ENCODE assay signal across 7 cellular contexts in the genomic region with DNA sequence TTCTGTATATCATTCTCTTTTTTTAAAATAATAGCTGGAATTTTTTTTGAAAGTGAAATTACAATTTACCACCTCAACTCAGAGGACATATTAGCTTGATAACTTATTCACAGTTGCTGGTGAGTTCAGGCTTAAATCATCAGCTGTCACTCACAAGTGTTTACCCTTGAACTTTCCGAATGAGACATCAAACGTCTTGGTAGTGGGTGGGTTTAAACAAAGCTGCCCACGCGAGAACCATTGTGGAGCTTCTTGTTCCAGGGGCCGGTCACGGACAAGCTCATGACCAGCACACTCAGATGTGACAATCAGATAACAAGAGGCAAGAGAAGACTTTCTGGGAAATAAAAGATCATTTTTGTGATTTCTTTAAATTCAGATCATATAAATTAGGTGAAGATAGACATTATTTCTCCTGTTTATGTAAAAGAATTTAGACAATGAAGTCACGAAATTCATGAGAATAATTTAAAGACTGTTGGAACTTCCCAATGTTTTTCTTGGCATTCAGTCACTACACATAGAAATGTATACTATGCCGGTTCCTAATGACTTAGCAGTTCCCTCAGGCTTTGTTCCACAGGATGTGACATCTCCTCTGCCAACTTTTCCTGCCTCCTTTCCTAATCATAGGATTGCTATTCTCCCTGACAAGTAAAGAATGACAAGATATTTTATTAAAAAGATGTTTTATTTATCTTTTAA. TPM values are rescaled to one million over a fixed set of nuclear protein-coding genes. Genes with fewer than 3 reads are reported as not detected.
DNase-seq lines count a peak whose midpoint lies in the region; ATAC-seq and TF ChIP-seq lines count a peak whose summit lies in the region.

No MANE protein-coding gene starts in this region.

- intact Hi-C loops in HCT116 (cut with micrococcal nuclease), result loop anchor here (1.0 to 10.0 kb wide), 4 partner anchors 182 to 617 kb away; no protein-coding TSS in a partner anchor
- intact Hi-C loops in esophagus squamous epithelium (cut with DNase I), result loop anchor here (5.0 kb wide), 1 partner anchor 182 kb away; no protein-coding TSS in a partner anchor

- TF ChIP-seq RAD21 in HCT116 (IDR thresholded peaks at IDR 0.05; ENCODE audit: low read depth), result no peak

- H3K9ac ChIP-seq in HCT116 (ENCODE audit: low read length), result peak overlapping the region; percentile 32

- RAD21 ChIA-PET in HCT116 (lab: Charles Lee; ENCODE audit: low non-redundant PET in 1 of 2, low total read pairs in 2 of 2, uncharacterized antibody in 2 of 2, unreplicated experiment in 2 of 2), result interaction anchor here (0.7 to 1.4 kb wide), 4 partner anchors 15 to 182 kb away, joined by 3 to 14 read pairs (median 4); no protein-coding TSS in a partner anchor

- no TSS peak for BruUV-seq in HCT116 (replicated peaks; lab: Mats Ljungman, UMichigan)

- no peak for DNase-seq in HCT116 (ENCODE audit: low read depth, low spot score)
- no peak for DNase-seq in RWPE2 (ENCODE audit: low spot score)
- DNase-seq in esophagus squamous epithelium (lab: John Stamatoyannopoulos, UW), result no peak
- DNase-seq in pulmonary artery endothelial cell (ENCODE audit: low read depth, low spot score), result peak; percentile 80
- DNase-seq in GF-D8 (lab: John Stamatoyannopoulos, UW), result no peak
- no peak for DNase-seq in NCI-H2107 treated with DMSO at 0.1 percent for 48 hours (lab: John Stamatoyannopoulos, UW; ENCODE audit: unreplicated experiment)

- H3K4me3 ChIP-seq in HCT116 (replicated peaks in 1 of 2; ENCODE audit: low read depth in 1 of 2, low read length in 2 of 2) (peak overlapping the region; percentile 27 to 29), RWPE2 (ENCODE audit: severe bottlenecking) (no peak overlapping the region), esophagus squamous epithelium (peak overlapping the region in 3 of 4 donors; percentile 20 to 24 (median 24))

- H3K9me2 ChIP-seq in HCT116 (ENCODE audit: insufficient read depth), result 0 out of 2 replicates have a peak, but pooled peaks cover 2% of the 10 kb centered on the region

- TF ChIP-seq POLR2A in HCT116 (IDR thresholded peaks at IDR 0.05; ENCODE audit: borderline replicate concordance, extremely low read depth, insufficient read depth, insufficient read length) (no peak), esophagus squamous epithelium (IDR thresholded peaks at IDR 0.05) (no peak)

- H3K79me2 ChIP-seq in HCT116 (ENCODE audit: insufficient read depth, low read length), result no peaks in the 10 kb centered on the region

- CTCF ChIA-PET in HCT116 (lab: Charles Lee), result interaction anchor here (0.8 to 2.5 kb wide), 6 partner anchors 15 to 548 kb away, joined by 4 to 27 read pairs (median 6); partner anchors contain the start of gene ANKRD28

- no peaks in the 10 kb centered on the region for H4K20me1 ChIP-seq in HCT116 (ENCODE audit: insufficient read depth)

- ATAC-seq in GM18498 (IDR thresholded peaks at IDR 0.05; ENCODE audit: unreplicated experiment) (peak; percentile 53), HCT116 (peak; percentile 54), RWPE2 (ENCODE audit: low read depth) (peak; percentile 67)

- H2AFZ ChIP-seq in HCT116 (ENCODE audit: low read depth, low read length, poor library complexity, severe bottlenecking), result peak overlapping the region; percentile 91

- H3K36me3 ChIP-seq in HCT116 (ENCODE audit: control insufficient read depth in 1 of 2, insufficient read depth in 2 of 2, low read length in 2 of 2) (no peaks in the 10 kb centered on the region), RWPE2 (ENCODE audit: low read depth) (no peaks in the 10 kb centered on the region), esophagus squamous epithelium (no peaks in the 10 kb centered on the region)

- H3K9me3 ChIP-seq in HCT116 (ENCODE audit: control insufficient read depth in 1 of 2, insufficient read depth in 1 of 2, low read depth in 1 of 2, low read length in 2 of 2), result no peaks in the 10 kb centered on the region
- H3K9me3 ChIP-seq in RWPE2 (ENCODE audit: severe bottlenecking), result no peaks in the 10 kb centered on the region
- no peaks in the 10 kb centered on the region for H3K9me3 ChIP-seq in esophagus squamous epithelium

- H3K27me3 ChIP-seq in HCT116 (ENCODE audit: insufficient read depth, low read length) (no peaks in the 10 kb centered on the region), RWPE2 (ENCODE audit: insufficient read depth, poor library complexity, severe bottlenecking) (no peaks in the 10 kb centered on the region), esophagus squamous epithelium (no peaks in the 10 kb centered on the region)

- POLR2A ChIA-PET in HCT116 (lab: Charles Lee), result interaction anchor here (0.5 to 1.1 kb wide), 3 partner anchors 15 to 181 kb away, joined by 3 to 7 read pairs (median 3); no protein-coding TSS in a partner anchor

- peak overlapping the region; percentile 2; the same call in 1 of the 2 replicates for H3K27ac ChIP-seq in HCT116 (ENCODE audit: low read depth, low read length)
- H3K27ac ChIP-seq in RWPE2 (ENCODE audit: poor library complexity, severe bottlenecking), result peak overlapping the region; percentile 95
- peak overlapping the region in 3 of 4 donors; percentile 32 to 65 (median 46) for H3K27ac ChIP-seq in esophagus squamous epithelium

- WGBS in esophagus squamous epithelium, 2 donors, result 5% methylated on average over 8 of the region's 8 CpGs

- H3K4me1 ChIP-seq in HCT116 (ENCODE audit: control insufficient read depth in 1 of 2, insufficient read depth in 2 of 2, low read length in 2 of 2), result peaks cover 29 to 53% of the 10 kb centered on the region in 2 experiments
- peaks cover 44% of the 10 kb centered on the region for H3K4me1 ChIP-seq in RWPE2 (ENCODE audit: insufficient read depth, poor library complexity, severe bottlenecking)
- H3K4me1 ChIP-seq in esophagus squamous epithelium, result peaks cover 15 to 36% (median 26%) of the 10 kb centered on the region in 3 donors

- no peak for TF ChIP-seq CTCF in HCT116 (IDR thresholded peaks at IDR 0.05 in 2 of 3, conservative IDR thresholded peaks at IDR 0.05 in 1 of 3; ENCODE audit: borderline replicate concordance in 1 of 3, insufficient read depth in 1 of 3, low read depth in 2 of 3, low read length in 2 of 3)
- TF ChIP-seq CTCF in RWPE2 (IDR thresholded peaks at IDR 0.05; ENCODE audit: poor library complexity, severe bottlenecking), result no peak
- TF ChIP-seq CTCF in esophagus squamous epithelium (IDR thresholded peaks at IDR 0.05), result no peak

- peak overlapping the region; percentile 58 for H3K4me2 ChIP-seq in HCT116 (ENCODE audit: low read length)

TF ChIP-seq in HCT116, 20 proteins besides CTCF, POLR2A, EP300 and RAD21:
- TF ChIP-seq SRF (IDR thresholded peaks at IDR 0.05; ENCODE audit: low read depth) (no peak), TCF7L2 (IDR thresholded peaks at IDR 0.05; ENCODE audit: borderline replicate concordance, extremely low read depth, insufficient read depth, insufficient read length) (peak; percentile 56), YY1 (IDR thresholded peaks at IDR 0.05; ENCODE audit: extremely low read depth, insufficient replicate concordance, low read depth, low read length) (no peak), CEBPB (IDR thresholded peaks at IDR 0.05; ENCODE audit: low read depth) (no peak), ZFX (IDR thresholded peaks at IDR 0.05) (no peak), SP1 (IDR thresholded peaks at IDR 0.05; ENCODE audit: low read depth) (peak; percentile 17; the same call in 1 of the 2 replicates)

RNA-seq across cellular contexts. Expression of gene BTD, which starts 29.3 kb away (rescaled TPM):
- total RNA-seq in HCT116 (2021; ENCODE audit: unreplicated experiment), result 5.0 TPM
- 5.3 and 6.7 TPM in 2 replicates for polyA plus RNA-seq in HCT116 (2012)
- 10 to 100 TPM in 3 of 4 donors, 1 to 10 TPM in 1; 7.7 to 16.6 (median 12.3) TPM for total RNA-seq in esophagus squamous epithelium
- 27.8 and 32.6 TPM in 2 replicates for total RNA-seq in pulmonary artery endothelial cell

RNA-seq across cellular contexts. Expression of gene HACL1, which starts 29.4 kb away (rescaled TPM):
- total RNA-seq in HCT116 (2021; ENCODE audit: unreplicated experiment), result 20.5 TPM
- 18.7 and 18.9 TPM in 2 replicates for polyA plus RNA-seq in HCT116 (2012)
- total RNA-seq in esophagus squamous epithelium, result 10 to 100 TPM in 2 of 4 donors, 1 to 10 TPM in 2; 3.3 to 22.3 (median 9.4) TPM
- total RNA-seq in pulmonary artery endothelial cell, result 30.6 and 45.5 TPM in 2 replicates

Comparison
In these comparisons a context has a peak if more than half of its experiments do, and no peak if none do; other contexts are left out.
1. H3K27ac ChIP-seq: peak in every context shown above with its lines; median percentile 95 in RWPE2; 46 in esophagus squamous epithelium; 2 in HCT116.